In the genomic region with DNA sequence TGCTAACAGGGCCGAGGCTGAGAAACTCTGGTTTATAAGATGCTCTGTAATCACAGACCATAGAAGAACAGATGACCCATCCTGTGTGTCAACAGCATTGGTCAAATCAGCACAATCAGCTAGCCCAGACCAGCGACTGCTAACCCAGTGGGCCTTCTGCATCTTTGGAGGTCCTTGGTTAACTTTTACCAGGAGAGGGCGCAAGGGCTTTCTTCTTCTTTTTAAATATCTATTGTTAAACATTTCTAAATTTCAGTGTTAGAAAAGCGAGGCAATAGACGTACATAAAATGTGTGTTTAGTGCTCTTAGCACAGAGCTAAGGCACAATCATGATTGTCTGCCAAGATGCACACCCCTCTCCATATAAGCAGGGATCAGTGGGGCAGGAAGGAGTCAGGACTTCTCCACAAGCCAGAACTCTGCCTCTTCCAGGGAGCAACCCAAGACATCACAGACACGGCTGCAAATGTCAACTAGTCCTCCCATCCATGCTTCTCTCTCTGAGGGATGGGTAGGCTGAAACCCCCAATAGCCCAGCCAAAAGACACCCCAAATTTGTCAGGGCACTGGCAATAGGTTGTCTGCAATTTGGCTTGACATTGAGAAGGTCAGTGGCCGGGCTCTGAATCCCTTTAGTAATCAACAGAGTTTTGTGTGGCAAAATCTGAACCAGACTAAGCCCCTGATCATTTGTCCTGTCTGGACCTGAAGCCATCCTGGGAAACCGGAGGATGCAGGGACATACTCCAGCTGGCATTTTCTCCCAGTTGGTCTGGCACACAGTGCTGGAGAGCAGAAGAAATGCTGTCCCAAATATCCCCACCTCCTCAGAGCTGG, we compare ENCODE assay signal across 8 cellular contexts.
A peak's percentile ranks its signal among the peaks of the same experiment; 100 is the strongest.
DNase-seq lines count a peak whose midpoint lies in the region; ATAC-seq and TF ChIP-seq lines count a peak whose summit lies in the region.

No MANE protein-coding gene starts in this region.

- H3K4me1 ChIP-seq in BLaER1 (peaks cover 90% of the 10 kb centered on the region), mucosa of descending colon (ENCODE audit: low read depth) (peaks cover 19% of the 10 kb centered on the region), subcutaneous abdominal adipose tissue (ENCODE audit: control insufficient read depth in 5 of 5, insufficient read depth in 5 of 5, low read length in 5 of 5) (peaks cover 2 to 47% (median 33%) of the 10 kb centered on the region in 5 donors)

- H3K4me1 Mint-ChIP-seq in effector memory CD8-positive, alpha-beta T cell (ENCODE audit: low read depth in 2 of 2): peaks cover 15 to 31% of the 10 kb centered on the region in 2 donors

- H3K27ac Mint-ChIP-seq in effector memory CD8-positive, alpha-beta T cell: peak overlapping the region; percentile 73 to 80

- H3K9ac ChIP-seq in BLaER1: no peak overlapping the region
- H3K9ac ChIP-seq in subcutaneous abdominal adipose tissue (ENCODE audit: low read length in 5 of 5): peak overlapping the region in 2 of 5 donors; percentile 18 to 47

- intact Hi-C loops in mucosa of descending colon (cut with DNase I, micrococcal nuclease): loop anchor here (5.0 kb wide), 1 partner anchor 191 kb away; no protein-coding TSS in a partner anchor

- ATAC-seq in GM19351 (IDR thresholded peaks at IDR 0.05; ENCODE audit: unreplicated experiment): peak; percentile 67
- ATAC-seq in effector memory CD8-positive, alpha-beta T cell (replicated peaks): peak; percentile 75
- peak; percentile 59 for ATAC-seq in mucosa of descending colon
- no peak for ATAC-seq in esophagus mucosa

- H3K36me3 ChIP-seq in BLaER1 (peaks cover 34% of the 10 kb centered on the region), mucosa of descending colon (ENCODE audit: low read depth) (no peaks in the 10 kb centered on the region), subcutaneous abdominal adipose tissue (ENCODE audit: control insufficient read depth in 5 of 5, insufficient read depth in 5 of 5, low read length in 5 of 5) (peaks cover 0 to 2% (median 0%) of the 10 kb centered on the region in 5 donors)

- H4K20me1 ChIP-seq in BLaER1: no peaks in the 10 kb centered on the region

- H3K9me3 ChIP-seq in BLaER1 (no peaks in the 10 kb centered on the region; the same call in 1 of the 2 replicates), mucosa of descending colon (no peaks in the 10 kb centered on the region), subcutaneous abdominal adipose tissue (ENCODE audit: control insufficient read depth in 5 of 5, low read length in 5 of 5) (no peaks in the 10 kb centered on the region)

- H3K4me3 Mint-ChIP-seq in effector memory CD8-positive, alpha-beta T cell: no peak overlapping the region

- H3K4me3 ChIP-seq in BLaER1: no peak overlapping the region
- H3K4me3 ChIP-seq in mucosa of descending colon: no peak overlapping the region
- H3K4me3 ChIP-seq in subcutaneous abdominal adipose tissue (ENCODE audit: low read depth in 1 of 5, low read length in 5 of 5): no peak overlapping the region

- peak; percentile 53 for DNase-seq in NCI-H1105 treated with DMSO at 0.1 percent for 48 hours (lab: John Stamatoyannopoulos, UW)
- peak; percentile 52 to 67 for DNase-seq in activated CD4-positive, alpha-beta T cell treated with anti-CD3 and anti-CD28 coated beads, Interleukin-2, amount 50 U/mL, for 48 hours
- peak; percentile 65 to 72 (median 72) for DNase-seq in effector memory CD8-positive, alpha-beta T cell
- DNase-seq in mucosa of descending colon: peak in 1 of 3 donors; percentile 91

- H3K27me3 ChIP-seq in BLaER1 (no peaks in the 10 kb centered on the region), subcutaneous abdominal adipose tissue (ENCODE audit: control insufficient read depth in 5 of 5, insufficient read depth in 4 of 5, low read length in 5 of 5) (no peaks in the 10 kb centered on the region)

- H3K27ac ChIP-seq in BLaER1 (peak overlapping the region; percentile 56), subcutaneous abdominal adipose tissue (ENCODE audit: low read depth, low read length) (peak overlapping the region; percentile 54)

- peak; percentile 31 for TF ChIP-seq CTCF in mucosa of descending colon (IDR thresholded peaks at IDR 0.05)

- H3K4me2 ChIP-seq in BLaER1: peak overlapping the region; percentile 25; the same call in 1 of the 2 replicates

- H3K27me3 Mint-ChIP-seq in effector memory CD8-positive, alpha-beta T cell: no peaks in the 10 kb centered on the region

- H3K9me3 Mint-ChIP-seq in effector memory CD8-positive, alpha-beta T cell: no peaks in the 10 kb centered on the region

- H3K36me3 Mint-ChIP-seq in effector memory CD8-positive, alpha-beta T cell (ENCODE audit: insufficient read depth): peaks cover 11% of the 10 kb centered on the region
